Comparison of ENCODE assay signal across 9 cellular contexts in the genomic region with DNA sequence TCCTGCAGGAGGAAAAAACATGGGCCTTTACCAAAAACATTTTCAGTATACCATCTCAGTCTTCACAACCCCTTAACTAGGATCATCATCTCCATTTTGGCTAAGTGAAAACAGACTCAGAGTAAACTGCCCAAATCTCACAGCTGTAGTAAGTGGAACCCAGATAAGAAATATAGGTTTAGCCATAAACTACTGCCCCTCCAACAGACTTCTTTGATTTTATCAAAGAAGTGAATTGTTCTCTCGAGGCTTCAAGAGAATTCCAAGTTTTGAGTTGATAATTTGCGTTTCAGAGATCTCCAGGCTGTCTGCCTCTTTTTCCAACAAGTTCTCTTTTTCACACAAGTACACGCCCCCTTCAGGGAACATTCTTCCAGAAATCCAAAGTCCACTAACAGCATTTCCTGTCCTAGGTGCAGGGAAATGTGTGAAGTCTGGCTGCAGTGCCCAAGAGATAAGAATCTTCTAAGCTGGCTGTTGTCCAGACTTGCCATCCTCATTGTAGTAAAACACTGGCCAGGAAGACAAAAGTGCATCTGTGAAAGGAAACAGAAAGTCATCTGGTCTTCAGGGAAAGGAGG. TPM values are rescaled to one million over a fixed set of nuclear protein-coding genes. Genes with fewer than 3 reads are reported as not detected.
A peak's percentile ranks its signal among the peaks of the same experiment; 100 is the strongest.
DNase-seq lines count a peak whose midpoint lies in the region; ATAC-seq and TF ChIP-seq lines count a peak whose summit lies in the region.
"Had no signal": no experiment of that assay in that cellular context is flagged by ENCODE, and none has a peak within 500 bp of the region (broad histone marks: within the 10 kb centered on the region; RNA-seq: fewer than 3 reads in every experiment).

No MANE protein-coding gene starts in this region.

- H2AFZ ChIP-seq in neural cell (ENCODE audit: low read depth, low read length), result no peak overlapping the region

- no peaks in the 10 kb centered on the region for H3K9me2 ChIP-seq in neural cell (ENCODE audit: insufficient read depth, low read length)

- no peak overlapping the region for H3K4me2 ChIP-seq in neural cell (ENCODE audit: low read length)

- H3K9me3 ChIP-seq in Caco-2 (no peaks in the 10 kb centered on the region), neural cell (ENCODE audit: low read length) (no peaks in the 10 kb centered on the region)

- H3K36me3 ChIP-seq in Caco-2 (ENCODE audit: control insufficient read depth, insufficient read depth, low read length), result no peaks in the 10 kb centered on the region
- no peaks in the 10 kb centered on the region for H3K36me3 ChIP-seq in neural cell (ENCODE audit: insufficient read depth, low read length)

- H3K4me1 Mint-ChIP-seq in Caco-2 (ENCODE audit: low read depth, unreplicated experiment), result peaks cover 24% of the 10 kb centered on the region
- peaks cover 3 to 5% of the 10 kb centered on the region in 2 donors for H3K4me1 Mint-ChIP-seq in effector memory CD8-positive, alpha-beta T cell (ENCODE audit: low read depth in 2 of 2)

- no peak for TF ChIP-seq EP300 in neural cell (conservative IDR thresholded peaks at IDR 0.05; ENCODE audit: poor library complexity, severe bottlenecking)

- peak; percentile 19 for ATAC-seq in effector memory CD8-positive, alpha-beta T cell (replicated peaks)
- no peak for ATAC-seq in GM21526 (IDR thresholded peaks at IDR 0.05; ENCODE audit: low FRiP score, unreplicated experiment)
- no peak for ATAC-seq in HG02623 (IDR thresholded peaks at IDR 0.05; ENCODE audit: unreplicated experiment)
- no peak for ATAC-seq in GM19395 (IDR thresholded peaks at IDR 0.05; ENCODE audit: unreplicated experiment)

- no peaks in the 10 kb centered on the region for H3K27me3 ChIP-seq in Caco-2 (replicated peaks; ENCODE audit: control insufficient read depth, insufficient read depth, low read length)
- no peaks in the 10 kb centered on the region for H3K27me3 ChIP-seq in neural cell (ENCODE audit: insufficient read depth, low read depth, low read length)

- CTCF ChIA-PET in Caco-2 (lab: Charles Lee), result interaction anchor here (0.5 to 1.8 kb wide), 8 partner anchors 31 to 151 kb away, joined by 3 to 8 read pairs (median 4); no protein-coding TSS in a partner anchor

- no peaks in the 10 kb centered on the region for H3K79me2 ChIP-seq in neural cell (replicated peaks; ENCODE audit: insufficient read depth, low read length)

- H3K4me3 Mint-ChIP-seq in Caco-2 (ENCODE audit: unreplicated experiment), result no peak overlapping the region
- H3K4me3 Mint-ChIP-seq in effector memory CD8-positive, alpha-beta T cell, result no peak overlapping the region

- intact Hi-C loops in Caco-2 (cut with micrococcal nuclease; ENCODE audit: unreplicated experiment), result loop anchor here (1.0 to 10.0 kb wide), 5 partner anchors 15 to 151 kb away; a partner anchor contains a TSS
- intact Hi-C loops in posterior vena cava (cut with DNase I), result loop anchor here (5.0 kb wide), 1 partner anchor 73 kb away; no protein-coding TSS in a partner anchor

- no peak overlapping the region for H3K9ac ChIP-seq in neural cell (ENCODE audit: low read length)

- no peaks in the 10 kb centered on the region for H3K27me3 Mint-ChIP-seq in Caco-2 (ENCODE audit: insufficient read depth, unreplicated experiment)
- H3K27me3 Mint-ChIP-seq in effector memory CD8-positive, alpha-beta T cell, result no peaks in the 10 kb centered on the region

- peaks cover 27% of the 10 kb centered on the region for H3K36me3 Mint-ChIP-seq in Caco-2 (ENCODE audit: insufficient read depth, unreplicated experiment)
- H3K36me3 Mint-ChIP-seq in effector memory CD8-positive, alpha-beta T cell (ENCODE audit: insufficient read depth), result peaks cover 55% of the 10 kb centered on the region

- peak; percentile 6 for TF ChIP-seq RAD21 in neural cell (conservative IDR thresholded peaks at IDR 0.05)

- POLR2A ChIA-PET in Caco-2 (lab: Charles Lee), result interaction anchor here (1.0 to 1.7 kb wide), 2 partner anchors 31 to 147 kb away, joined by 3 to 7 read pairs; a partner anchor contains a TSS

- H3K27ac ChIP-seq in neural cell (ENCODE audit: low read length), result no peak overlapping the region

- no peaks in the 10 kb centered on the region for H3K9me3 Mint-ChIP-seq in Caco-2 (ENCODE audit: unreplicated experiment)
- no peaks in the 10 kb centered on the region for H3K9me3 Mint-ChIP-seq in effector memory CD8-positive, alpha-beta T cell

- BruUV-seq in Caco-2 (replicated peaks; lab: Mats Ljungman, UMichigan), result no TSS peak

- peak; percentile 70 to 83 for DNase-seq in Caco-2
- peak; percentile 57 for DNase-seq in NCI-H526 treated with DMSO at 0.1 percent for 48 hours (lab: John Stamatoyannopoulos, UW)
- DNase-seq in effector memory CD8-positive, alpha-beta T cell, result no peak
- DNase-seq in posterior vena cava (ENCODE audit: low spot score), result no peak
- DNase-seq: activated effector memory CD4-positive, alpha-beta T cell treated with anti-CD3 and anti-CD28 coated beads, Interleukin-2, amount 50 U/mL, for 16 hours had no signal

- H3K4me1 ChIP-seq in Caco-2, result peaks cover 24% of the 10 kb centered on the region

- peak overlapping the region; percentile 58 for H3K27ac Mint-ChIP-seq in Caco-2 (ENCODE audit: unreplicated experiment)
- peak overlapping the region; percentile 38 to 80 for H3K27ac Mint-ChIP-seq in effector memory CD8-positive, alpha-beta T cell

- TF ChIP-seq CTCF in Caco-2 (IDR thresholded peaks at IDR 0.05; ENCODE audit: insufficient read depth in 1 of 2, low read depth in 1 of 2, low read length in 1 of 2, severe bottlenecking in 1 of 2, unreplicated experiment in 1 of 2) (no peak), neural cell (IDR thresholded peaks at IDR 0.05; ENCODE audit: poor library complexity, severe bottlenecking) (no peak)

- H3F3A ChIP-seq in neural cell (ENCODE audit: insufficient read depth, low read length, poor library complexity, severe bottlenecking), result no peaks in the 10 kb centered on the region

- H3K4me3 ChIP-seq in Caco-2 (ENCODE audit: low read depth, low read length) (no peak overlapping the region), neural cell (ENCODE audit: low read length) (no peak overlapping the region)

- H4K20me1 ChIP-seq in neural cell (ENCODE audit: insufficient read depth), result no peaks in the 10 kb centered on the region

TF ChIP-seq in neural cell, 6 proteins besides CTCF, POLR2A, EP300 and RAD21:
- TF ChIP-seq TAF1 (IDR thresholded peaks at IDR 0.05; ENCODE audit: low read depth) (no peak), SMC3 (conservative IDR thresholded peaks at IDR 0.05; ENCODE audit: poor library complexity) (peak; percentile 29)
TF ChIP-seq in neural cell: peak in this region for 1.

RNA-seq across cellular contexts. Expression of a gene that starts 30.8 kb away (rescaled TPM):
- total RNA-seq in Caco-2 (2022) (13.9 and 14.5 TPM in 2 replicates), posterior vena cava (100 to 1,000 TPM in 1 of 2 donors, 10 to 100 TPM in 1; 40.3 to 101 TPM)
- 22.1 and 30.8 TPM in 2 replicates for polyA plus RNA-seq in neural cell
- 46.0 and 46.3 TPM in 2 replicates for polyA minus RNA-seq in neural cell

RNA-seq across cellular contexts. Expression of a gene that starts 32.6 kb away (rescaled TPM):
- total RNA-seq in Caco-2 (2022), result 48.1 and 50.1 TPM in 2 replicates
- polyA plus RNA-seq in neural cell, result 2.1 TPM in 1 of 2 replicates, not detected in the other
- polyA minus RNA-seq in neural cell, result not detected in 2 replicates
- total RNA-seq in posterior vena cava, result 10 to 100 TPM; 33.5 to 36.0 TPM

RNA-seq across cellular contexts. Expression of a gene that starts 47.5 kb away (rescaled TPM):
- total RNA-seq in Caco-2 (2022) (0.53 TPM in 1 of 2 replicates, not detected in the other), posterior vena cava (under 1 TPM in 1 of 2 donors, not detected in 1; 0.19 TPM)
- 1.9 TPM in 1 of 2 replicates, not detected in the other for polyA plus RNA-seq in neural cell
- 1.2 TPM in 1 of 2 replicates, not detected in the other for polyA minus RNA-seq in neural cell

Comparison
In these comparisons a context has a peak if more than half of its experiments do, and no peak if none do; other contexts are left out.
1. DNase-seq: peak in Caco-2 (2 of 2) and NCI-H526 treated with DMSO at 0.1 percent for 48 hours (single experiment); none in effector memory CD8-positive, alpha-beta T cell (0 of 3) and posterior vena cava (single experiment).